1 cellular context compared by ENCODE assay signal in genomic region chr10:131997366-131998049, GRCh38.
TF ChIP-seq lines count a peak whose summit lies in the region.

No MANE protein-coding gene starts in this region.

TF ChIP-seq in HepG2, 621 proteins besides CTCF, POLR2A, EP300 and RAD21 (continued from another document and continues in another):
- TF ChIP-seq TEF (CRISPR knock-in tag; IDR thresholded peaks at IDR 0.05) (0 out of 2 replicates have a peak, but pooled peaks have one; percentile 20), BCL6 (CRISPR knock-in tag; IDR thresholded peaks at IDR 0.05) (peak; percentile 95), ZNF740 (CRISPR knock-in tag; IDR thresholded peaks at IDR 0.05) (no peak), FOXA3 (CRISPR knock-in tag; IDR thresholded peaks at IDR 0.05) (peak; percentile 96), SP5 (CRISPR knock-in tag; IDR thresholded peaks at IDR 0.05; ENCODE audit: borderline replicate concordance, low read depth) (peak; percentile 84), ZNF776 (CRISPR knock-in tag; IDR thresholded peaks at IDR 0.05) (0 out of 2 replicates have a peak, but pooled peaks have one; percentile 49), ZNF260 (CRISPR knock-in tag; IDR thresholded peaks at IDR 0.05; ENCODE audit: borderline replicate concordance, low read depth) (no peak), PRPF4 (IDR thresholded peaks at IDR 0.05; ENCODE audit: low read depth, low read length, poor library complexity, severe bottlenecking) (no peak), THAP11 (CRISPR knock-in tag; IDR thresholded peaks at IDR 0.05) (peak; percentile 79), ZFYVE20 (CRISPR knock-in tag; IDR thresholded peaks at IDR 0.05; ENCODE audit: borderline replicate concordance, low read depth) (no peak), HOXD1 (CRISPR knock-in tag; IDR thresholded peaks at IDR 0.05) (no peak), FOXJ3 (CRISPR knock-in tag; IDR thresholded peaks at IDR 0.05; ENCODE audit: borderline replicate concordance) (peak; percentile 92; the same call in 1 of the 2 replicates), ELF1 (CRISPR knock-in tag; IDR thresholded peaks at IDR 0.05) (peak; percentile 87), NCOA5 (CRISPR knock-in tag; IDR thresholded peaks at IDR 0.05) (no peak), MLXIP (CRISPR knock-in tag; IDR thresholded peaks at IDR 0.05; ENCODE audit: borderline replicate concordance) (no peak), ZNF263 (CRISPR knock-in tag; IDR thresholded peaks at IDR 0.05) (0 out of 2 replicates have a peak, but pooled peaks have one; percentile 30), ZNF777 (CRISPR knock-in tag; IDR thresholded peaks at IDR 0.05) (peak; percentile 61; the same call in 1 of the 2 replicates), ZNF136 (CRISPR knock-in tag; IDR thresholded peaks at IDR 0.05; ENCODE audit: low read depth) (peak; percentile 59; the same call in 1 of the 2 replicates), ZBTB14 (CRISPR knock-in tag; IDR thresholded peaks at IDR 0.05) (no peak), HMG20A (CRISPR knock-in tag; IDR thresholded peaks at IDR 0.05; ENCODE audit: borderline replicate concordance) (peak; percentile 80), ZBTB33 (CRISPR knock-in tag; IDR thresholded peaks at IDR 0.05) (0 out of 2 replicates have a peak, but pooled peaks have one; percentile 59), HNRNPLL (IDR thresholded peaks at IDR 0.05; ENCODE audit: low read depth, low read length, poor library complexity, severe bottlenecking) (no peak), ZNF569 (CRISPR knock-in tag; IDR thresholded peaks at IDR 0.05; ENCODE audit: borderline replicate concordance) (no peak; the same call in 1 of the 2 replicates), PHF20 (CRISPR knock-in tag; IDR thresholded peaks at IDR 0.05) (peak; percentile 29; the same call in 1 of the 2 replicates), ZBTB7B (CRISPR knock-in tag; IDR thresholded peaks at IDR 0.05) (peak; percentile 90), LRRFIP1 (CRISPR knock-in tag; conservative IDR thresholded peaks at IDR 0.05) (no peak), RORA (CRISPR knock-in tag; IDR thresholded peaks at IDR 0.05) (peak; percentile 39; the same call in 1 of the 2 replicates), PHF21A (CRISPR knock-in tag; IDR thresholded peaks at IDR 0.05) (peak; percentile 90), SIN3B (IDR thresholded peaks at IDR 0.05; ENCODE audit: low read length) (no peak), ARNT2 (CRISPR knock-in tag; IDR thresholded peaks at IDR 0.05; ENCODE audit: low read depth) (peak; percentile 47; the same call in 1 of the 2 replicates), PRDM4 (CRISPR knock-in tag; IDR thresholded peaks at IDR 0.05; ENCODE audit: borderline replicate concordance) (no peak), POGZ (CRISPR knock-in tag; IDR thresholded peaks at IDR 0.05) (peak; percentile 72; the same call in 1 of the 2 replicates), ZC3H13 (CRISPR knock-in tag; IDR thresholded peaks at IDR 0.05) (no peak), FOXO1 (CRISPR knock-in tag; IDR thresholded peaks at IDR 0.05) (peak; percentile 97), HNRNPL (IDR thresholded peaks at IDR 0.05; ENCODE audit: low read depth, low read length) (no peak), SCMH1 (CRISPR knock-in tag; IDR thresholded peaks at IDR 0.05; ENCODE audit: borderline replicate concordance) (no peak), ZNF589 (CRISPR knock-in tag; conservative IDR thresholded peaks at IDR 0.05) (no peak), FOSL1 (CRISPR knock-in tag; IDR thresholded peaks at IDR 0.05; ENCODE audit: borderline replicate concordance) (no peak), ZNF547 (CRISPR knock-in tag; IDR thresholded peaks at IDR 0.05) (no peak), ZNF382 (CRISPR knock-in tag; IDR thresholded peaks at IDR 0.05; ENCODE audit: borderline replicate concordance) (no peak), ZBTB10 (CRISPR knock-in tag; IDR thresholded peaks at IDR 0.05; ENCODE audit: borderline replicate concordance) (no peak), STAG1 (CRISPR knock-in tag; IDR thresholded peaks at IDR 0.05) (no peak), ZNF430 (CRISPR knock-in tag; IDR thresholded peaks at IDR 0.05) (peak; percentile 90), ZNF784 (CRISPR knock-in tag; IDR thresholded peaks at IDR 0.05; ENCODE audit: borderline replicate concordance) (peak; percentile 56; the same call in 1 of the 2 replicates), SKIL (CRISPR knock-in tag; IDR thresholded peaks at IDR 0.05; ENCODE audit: borderline replicate concordance) (peak; percentile 95), HOXA9 (CRISPR knock-in tag; IDR thresholded peaks at IDR 0.05; ENCODE audit: borderline replicate concordance) (0 out of 2 replicates have a peak, but pooled peaks have one; percentile 43), ZNF746 (CRISPR knock-in tag; IDR thresholded peaks at IDR 0.05) (peak; percentile 62; the same call in 1 of the 2 replicates), ZNF101 (CRISPR knock-in tag; IDR thresholded peaks at IDR 0.05; ENCODE audit: borderline replicate concordance, low read depth) (no peak)
